ENCODE assay signal across 4 cellular contexts in the genomic region with DNA sequence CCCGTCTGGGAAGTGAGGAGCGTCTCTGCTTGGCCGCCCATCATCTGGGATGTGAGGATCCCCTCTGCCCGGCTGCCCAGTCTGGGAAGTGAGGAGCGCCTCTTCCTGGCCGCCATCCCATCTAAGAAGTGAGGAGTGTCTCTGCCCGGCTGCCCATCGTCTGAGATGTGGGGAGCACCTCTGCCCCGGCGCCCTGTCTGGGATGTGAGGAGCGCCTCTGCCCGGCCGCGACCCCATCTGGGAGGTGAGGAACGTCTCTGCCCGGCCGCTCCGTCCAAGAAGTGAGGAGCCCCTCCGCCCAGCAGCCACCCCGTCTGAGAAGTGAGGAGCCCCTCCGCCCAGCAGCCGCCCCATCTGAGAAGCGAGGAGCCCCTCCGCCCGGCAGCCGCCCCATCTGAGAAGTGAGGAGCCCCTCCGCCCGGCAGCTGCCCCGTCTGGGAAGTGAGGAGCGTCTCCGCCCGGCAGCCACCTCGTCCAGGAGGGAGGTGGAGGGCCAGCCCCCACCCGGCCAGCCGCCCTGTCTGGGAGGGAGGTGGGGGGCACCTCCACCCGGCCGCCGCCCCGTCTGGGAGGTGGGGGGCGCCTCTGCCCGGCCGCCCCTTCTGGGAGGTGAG. TPM values are rescaled to one million over a fixed set of nuclear protein-coding genes. Genes with fewer than 3 reads are reported as not detected.
"Had no signal": no experiment of that assay in that cellular context is flagged by ENCODE, and none has a peak within 500 bp of the region (broad histone marks: within the 10 kb centered on the region; RNA-seq: fewer than 3 reads in every experiment).

No MANE protein-coding gene starts in this region.

RNA-seq across cellular contexts. Expression of a gene that starts 40.5 kb away (rescaled TPM):
- total RNA-seq: naive thymus-derived CD4-positive, alpha-beta T cell; naive thymus-derived CD8-positive, alpha-beta T cell; natural killer cell; natural killer cell treated with Interleukin-12 subunit alpha and Interleukin-12 subunit beta and Interleukin-15 and Interleukin-18, amount 100 ng/mL, for 72 hours had no signal
- polyA plus RNA-seq: naive thymus-derived CD4-positive, alpha-beta T cell; naive thymus-derived CD8-positive, alpha-beta T cell had no signal
